Comparison of ENCODE assay signal across 8 cellular contexts in the genomic region with DNA sequence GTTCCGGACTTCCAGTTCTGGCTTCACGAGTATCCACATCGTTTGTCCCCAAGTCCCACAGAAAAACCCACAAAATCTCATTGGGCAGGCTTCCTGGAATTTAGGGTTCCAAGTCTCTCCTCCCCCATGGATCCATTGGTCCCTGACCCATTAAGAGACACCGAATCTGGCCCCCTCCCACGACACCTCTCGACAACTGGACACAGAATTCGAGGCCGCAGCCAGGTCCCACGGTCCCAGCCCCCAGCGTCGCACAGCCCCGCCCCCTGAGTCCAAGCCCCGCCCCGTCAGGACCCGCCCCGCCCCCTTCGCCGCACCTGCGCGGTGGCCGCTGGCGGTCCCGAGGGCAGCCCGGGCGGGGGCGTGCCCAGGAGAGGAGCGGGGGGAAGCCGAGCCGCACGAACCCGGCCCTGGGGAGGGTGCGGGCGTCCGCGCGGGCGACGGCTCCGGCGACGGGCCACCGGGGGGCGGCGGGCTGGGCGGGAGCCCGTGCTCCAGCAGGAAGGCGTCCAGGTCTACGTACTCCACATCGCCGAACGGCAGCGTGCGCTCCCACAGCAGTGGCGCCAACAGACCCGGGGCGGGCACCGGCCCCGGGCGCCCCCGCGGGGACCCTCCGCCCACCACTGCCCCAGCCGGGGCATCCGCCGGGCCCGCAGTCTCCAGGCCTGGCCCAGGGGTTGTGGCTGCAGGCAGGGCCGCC. TPM values are rescaled to one million over a fixed set of nuclear protein-coding genes. Genes with fewer than 3 reads are reported as not detected.
DNase-seq lines count a peak whose midpoint lies in the region; ATAC-seq and TF ChIP-seq lines count a peak whose summit lies in the region.

No MANE protein-coding gene starts in this region.

- DNase-seq in Calu3, result peak; percentile 81
- DNase-seq in SW480 (ENCODE audit: low spot score), result peak; percentile 55
- DNase-seq in adrenal gland, result peak; percentile 74 to 89 (median 81)
- DNase-seq in hepatic stellate cell (ENCODE audit: low spot score), result peak; percentile 70
- peak; percentile 86 for DNase-seq in sciatic nerve (ENCODE audit: low spot score)

- no peaks in the 10 kb centered on the region for H3K9me3 ChIP-seq in HUES48 (ENCODE audit: control insufficient read depth, insufficient read depth, low read length)
- no peaks in the 10 kb centered on the region for H3K9me3 ChIP-seq in adrenal gland (replicated peaks in 1 of 3)

- intact Hi-C loops in Calu3 (cut with micrococcal nuclease; ENCODE audit: unreplicated experiment), result loop anchor here (5.0 kb wide), 1 partner anchor 332 kb away; the partner anchor contains the start of gene FTL
- intact Hi-C loops in adrenal gland (cut with DNase I), result no loop called here
- intact Hi-C loops in sciatic nerve (cut with DNase I), result no loop called here

- peaks cover 9% of the 10 kb centered on the region; the same call in 1 of the 2 replicates for H3K27me3 ChIP-seq in HUES48 (ENCODE audit: control insufficient read depth, insufficient read depth, low read length)
- no peaks in the 10 kb centered on the region for H3K27me3 ChIP-seq in adrenal gland

- H3K4me1 ChIP-seq in HUES48 (ENCODE audit: control insufficient read depth, insufficient read depth, low read length) (peaks cover 32% of the 10 kb centered on the region), adrenal gland (replicated peaks in 1 of 2) (peaks cover 41 to 63% of the 10 kb centered on the region in 2 donors)

- H3K36me3 Mint-ChIP-seq in Calu3 (ENCODE audit: insufficient read depth, unreplicated experiment), result peaks cover 59% of the 10 kb centered on the region

- peaks cover 26% of the 10 kb centered on the region for H3K27me3 Mint-ChIP-seq in Calu3 (ENCODE audit: unreplicated experiment)

- peak in 1 of 2 donors; percentile 92 for TF ChIP-seq POLR2A in adrenal gland (IDR thresholded peaks at IDR 0.05)

- H3K4me3 Mint-ChIP-seq in Calu3 (ENCODE audit: low read depth, unreplicated experiment), result peak overlapping the region; percentile 70

- H3K36me3 ChIP-seq in HUES48 (ENCODE audit: control insufficient read depth, insufficient read depth, low read length) (peaks cover 4% of the 10 kb centered on the region), adrenal gland (replicated peaks in 1 of 2) (peaks cover 0 to 7% of the 10 kb centered on the region in 2 donors)

- whole genome bisulfite sequencing in adrenal gland, 4 donors, result 1 to 6% (median 1%) methylated on average over 6 to 67 of the region's 67 CpGs

- TF ChIP-seq CTCF in Calu3 (IDR thresholded peaks at IDR 0.05; ENCODE audit: unreplicated experiment) (no peak), adrenal gland (IDR thresholded peaks at IDR 0.05) (no peak)

- peaks cover 3% of the 10 kb centered on the region for H3K9me3 Mint-ChIP-seq in Calu3 (ENCODE audit: low read depth, unreplicated experiment)

- H3K4me1 Mint-ChIP-seq in Calu3 (ENCODE audit: low read depth, unreplicated experiment), result peaks cover 35% of the 10 kb centered on the region

- no peak overlapping the region for H3K9ac ChIP-seq in HUES48 (ENCODE audit: low read depth, low read length)

- CTCF ChIA-PET in Calu3 (lab: Charles Lee), result no interaction called here

- peak overlapping the region; percentile 61 for H3K27ac Mint-ChIP-seq in Calu3 (ENCODE audit: unreplicated experiment)

- H3K27ac ChIP-seq in HUES48 (ENCODE audit: low read depth, low read length) (peak overlapping the region; percentile 79), adrenal gland (peak overlapping the region; percentile 93 to 98 (median 95))

- peak overlapping the region; percentile 85 for H3K4me3 ChIP-seq in HUES48 (ENCODE audit: low read depth, low read length)
- peak overlapping the region in 3 of 4 donors; percentile 45 to 70 (median 50) for H3K4me3 ChIP-seq in adrenal gland

- BruUV-seq in Calu3 (replicated peaks; lab: Mats Ljungman, UMichigan), result no TSS peak

- ATAC-seq in sciatic nerve (peak; percentile 33), GM18870 (IDR thresholded peaks at IDR 0.05; ENCODE audit: unreplicated experiment) (no peak), GM21529 (IDR thresholded peaks at IDR 0.05; ENCODE audit: unreplicated experiment) (no peak)

RNA-seq across cellular contexts. Expression of gene DBP, which starts 1.8 kb away (rescaled TPM):
- 4.3 and 4.9 TPM in 2 replicates for total RNA-seq in Calu3 (2022)
- 10 to 100 TPM; 30.1 to 78.3 (median 56.8) TPM for total RNA-seq in adrenal gland
- 10 to 100 TPM; 11.5 to 80.6 (median 57.9) TPM for polyA plus RNA-seq in adrenal gland
- 13.7 TPM for total RNA-seq in sciatic nerve

RNA-seq across cellular contexts. Expression of gene CA11, which starts 10.6 kb away (rescaled TPM):
- 2.1 and 5.1 TPM in 2 replicates for total RNA-seq in Calu3 (2022)
- 10 to 100 TPM in 7 of 8 donors, 1 to 10 TPM in 1; 6.0 to 44.2 (median 23.7) TPM for total RNA-seq in adrenal gland
- polyA plus RNA-seq in adrenal gland, result 100 to 1,000 TPM in 1 of 3 donors, 10 to 100 TPM in 2; 17.7 to 125 (median 50.4) TPM
- 10.5 TPM for total RNA-seq in sciatic nerve

RNA-seq across cellular contexts. Expression of gene SPHK2, which starts 16.1 kb away (rescaled TPM):
- total RNA-seq in Calu3 (2022), result 20.5 and 24.2 TPM in 2 replicates
- 10 to 100 TPM; 11.7 to 27.9 (median 18.5) TPM for total RNA-seq in adrenal gland
- polyA plus RNA-seq in adrenal gland, result 10 to 100 TPM in 2 of 3 donors, 1 to 10 TPM in 1; 4.3 to 29.9 (median 12.6) TPM
- 21.5 TPM for total RNA-seq in sciatic nerve

RNA-seq across cellular contexts. Expression of gene RPL18, which starts 16.4 kb away (rescaled TPM):
- total RNA-seq in Calu3 (2022) (1,224 and 1,339 TPM in 2 replicates), adrenal gland (1,000 to 10,000 TPM; 1,183 to 3,315 (median 1,866) TPM), sciatic nerve (789 TPM)
- polyA plus RNA-seq in adrenal gland, result 1,000 to 10,000 TPM in 2 of 3 donors, 100 to 1,000 TPM in 1; 575 to 5,137 (median 3,671) TPM

RNA-seq across cellular contexts. Expression of gene FAM83E, which starts 20.5 kb away (rescaled TPM):
- total RNA-seq in Calu3 (2022) (8.2 and 13.3 TPM in 2 replicates), adrenal gland (under 1 TPM in 1 of 8 donors, not detected in 7; 0.75 TPM), sciatic nerve (not detected)
- polyA plus RNA-seq in adrenal gland, result 1 to 10 TPM in 1 of 3 donors, under 1 TPM in 1, not detected in 1; 0.24 to 1.6 TPM
